In genomic region chr10:11586170-11586569, GRCh38 we compare ENCODE assay signal across 21 cellular contexts. TPM values are rescaled to one million over a fixed set of nuclear protein-coding genes. Genes with fewer than 3 reads are reported as not detected.
A peak's percentile ranks its signal among the peaks of the same experiment; 100 is the strongest.
DNase-seq lines count a peak whose midpoint lies in the region; ATAC-seq and TF ChIP-seq lines count a peak whose summit lies in the region.
"Had no signal": no experiment of that assay in that cellular context is flagged by ENCODE, and none has a peak within 500 bp of the region (broad histone marks: within the 10 kb centered on the region; RNA-seq: fewer than 3 reads in every experiment).

No MANE protein-coding gene starts in this region.

- intact Hi-C loops in spleen (cut with DNase I; ENCODE audit: low total_unique reads): no loop called here

- no peak for TF ChIP-seq POLR2A in spleen (IDR thresholded peaks at IDR 0.05)

- DNase-seq in HCEC 1CT: peak; percentile 40
- DNase-seq in NOMO-1 treated with DMSO at 0.1 percent for 48 hours (lab: John Stamatoyannopoulos, UW; ENCODE audit: unreplicated experiment): peak; percentile 71
- peak; percentile 20 for DNase-seq in choroid plexus epithelial cell (ENCODE audit: low read depth)
- DNase-seq in spleen: no peak
- DNase-seq in effector CD4-positive, alpha-beta T cell: no peak
- DNase-seq in NCI-H2171 treated with DMSO at 0.1 percent for 48 hours (lab: John Stamatoyannopoulos, UW): no peak
- DNase-seq: activated CD4-positive, alpha-beta T cell treated with anti-CD3 and anti-CD28 coated beads, Interleukin-2, amount 50 U/mL, for 1 hour; activated naive CD4-positive, alpha-beta T cell treated with anti-CD3 and anti-CD28 coated beads, Interleukin-2, amount 10 ng/mL, durations not matched to agents 7 days and 5 days; activated T-cell treated with anti-CD3 and anti-CD28 coated beads for 4 hours; brain microvascular endothelial cell; DMS153; esophagus squamous epithelium; H7; heart right ventricle; natural killer cell; NCI-H2081 treated with DMSO at 0.1 percent for 48 hours; NCI-H524 treated with DMSO at 0.1 percent for 48 hours; PC-3 had no signal

- no peak for TF ChIP-seq CTCF in choroid plexus epithelial cell (conservative IDR thresholded peaks at IDR 0.05; ENCODE audit: low read depth, low read length)
- TF ChIP-seq CTCF in spleen (IDR thresholded peaks at IDR 0.05 in 8 of 11, conservative IDR thresholded peaks at IDR 0.05 in 3 of 11): no peak

- H3K36me3 ChIP-seq in spleen: peaks cover 0 to 9% (median 0%) of the 10 kb centered on the region in 6 donors
- H3K36me3 ChIP-seq: brain microvascular endothelial cell, esophagus squamous epithelium, heart right ventricle had no signal

- H3K4me3 ChIP-seq in choroid plexus epithelial cell (ENCODE audit: low read depth, low read length): no peak overlapping the region
- no peak overlapping the region for H3K4me3 ChIP-seq in spleen
- H3K4me3 ChIP-seq: esophagus squamous epithelium, heart right ventricle, SK-N-MC had no signal

- no peaks in the 10 kb centered on the region for H3K27me3 ChIP-seq in spleen (replicated peaks in 1 of 7)
- H3K27me3 ChIP-seq: brain microvascular endothelial cell, esophagus squamous epithelium, heart right ventricle had no signal

- H3K27ac ChIP-seq in spleen: peak overlapping the region in 5 of 8 donors; percentile 15 to 68 (median 48)
- H3K27ac ChIP-seq: brain microvascular endothelial cell, C4-2B, esophagus squamous epithelium, SK-N-MC had no signal

- no peak for ATAC-seq in esophagus mucosa
- ATAC-seq: heart right ventricle, natural killer cell, PC-3 had no signal

- peaks cover 0 to 10% (median 7%) of the 10 kb centered on the region in 8 donors for H3K9me3 ChIP-seq in spleen
- H3K9me3 ChIP-seq: esophagus squamous epithelium had no signal

- peaks cover 6 to 94% (median 57%) of the 10 kb centered on the region in 6 donors for H3K4me1 ChIP-seq in spleen

RNA-seq across cellular contexts. Expression of gene USP6NL, which starts 25.3 kb away (rescaled TPM):
- total RNA-seq in spleen: 10 to 100 TPM; 35.4 to 51.7 (median 43.8) TPM
- polyA plus RNA-seq in spleen: 10 to 100 TPM; 11.0 to 13.9 (median 13.6) TPM
- total RNA-seq in esophagus mucosa: 33.3 TPM

Comparison
In these comparisons a context has a peak if more than half of its experiments do, and no peak if none do; other contexts are left out.
1. DNase-seq: peak in HCEC 1CT (single experiment), NOMO-1 treated with DMSO at 0.1 percent for 48 hours (single experiment) and choroid plexus epithelial cell (single experiment); none in spleen (single experiment), effector CD4-positive, alpha-beta T cell (single experiment) and NCI-H2171 treated with DMSO at 0.1 percent for 48 hours (single experiment).